In the genomic region with DNA sequence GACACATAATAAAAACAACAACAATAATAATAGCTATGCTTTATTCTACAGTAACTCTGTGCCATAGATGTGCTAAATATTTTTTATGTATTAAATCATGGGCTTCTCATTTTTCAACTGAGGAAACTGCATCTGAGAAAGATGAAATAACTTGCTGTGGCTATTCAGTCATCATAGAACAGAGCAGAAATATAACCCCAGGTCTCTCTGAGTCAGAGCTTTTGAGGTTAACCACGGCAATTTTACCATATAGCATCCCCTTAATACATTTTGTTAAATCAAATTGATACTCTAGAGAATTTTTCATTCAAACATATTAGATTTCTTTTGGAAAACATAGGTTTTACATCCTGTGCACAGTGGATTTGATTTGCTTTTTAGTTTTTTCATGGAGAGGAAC, we compare ENCODE assay signal across 7 cellular contexts.
"Had no signal": no experiment of that assay in that cellular context is flagged by ENCODE, and none has a peak within 500 bp of the region (broad histone marks: within the 10 kb centered on the region; RNA-seq: fewer than 3 reads in every experiment).

No MANE protein-coding gene starts in this region.

- H3K27ac ChIP-seq: HL-60 had no signal

- ATAC-seq: GM23338, K562 had no signal

- H3K4me3 ChIP-seq: GM23338, K562 had no signal

- DNase-seq: H9, HCEC 1CT, IMR-90, KG1 had no signal
